ENCODE assay signal across 14 cellular contexts in the genomic region with DNA sequence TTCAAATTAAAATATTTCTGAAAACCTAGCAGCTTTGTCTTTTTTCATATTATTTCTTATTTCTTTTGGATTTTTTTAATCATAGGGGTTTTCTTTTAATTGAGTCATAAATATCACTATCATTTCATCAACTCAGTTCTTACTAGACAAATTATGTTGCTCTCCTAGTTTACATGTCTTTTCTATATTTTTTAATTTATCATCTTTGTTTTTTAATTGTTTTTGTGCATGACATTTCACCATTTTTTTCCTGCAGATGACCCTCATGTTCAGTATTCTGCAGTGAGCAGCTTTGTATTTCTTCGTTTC.
A peak's percentile ranks its signal among the peaks of the same experiment; 100 is the strongest.
DNase-seq lines count a peak whose midpoint lies in the region; ATAC-seq and TF ChIP-seq lines count a peak whose summit lies in the region.
"Had no signal": no experiment of that assay in that cellular context is flagged by ENCODE, and none has a peak within 500 bp of the region (broad histone marks: within the 10 kb centered on the region; RNA-seq: fewer than 3 reads in every experiment).

No MANE protein-coding gene starts in this region.

- no peaks in the 10 kb centered on the region for H3K27me3 ChIP-seq in KMS-11 (ENCODE audit: insufficient read depth, low read depth)
- H3K27me3 ChIP-seq: right lobe of liver, tibial nerve had no signal

- H3K4me3 Mint-ChIP-seq in CD14-positive monocyte: no peak overlapping the region
- peak overlapping the region; percentile 53 for H3K4me3 Mint-ChIP-seq in activated T-helper 17 cell treated with anti-CD3 and anti-CD28 coated beads, Interleukin-2, amount 50 U/mL, for 72 hours
- H3K4me3 Mint-ChIP-seq in natural killer cell treated with Interleukin-12 subunit alpha and Interleukin-12 subunit beta and Interleukin-15 and Interleukin-18, amount 100 ng/mL, for 72 hours: no peak overlapping the region

- H3K36me3 ChIP-seq in KMS-11 (ENCODE audit: insufficient read depth): no peaks in the 10 kb centered on the region; the same call in 1 of the 2 replicates

- no peak overlapping the region for H3K4me3 ChIP-seq in KMS-11 (IDR thresholded peaks at IDR 0.05; ENCODE audit: insufficient read depth, low read depth, low read length)
- H3K4me3 ChIP-seq: right lobe of liver, tibial nerve had no signal

- H3K9ac ChIP-seq in KMS-11: no peak overlapping the region

- H3K27ac Mint-ChIP-seq in CD14-positive monocyte: no peak overlapping the region
- peak overlapping the region; percentile 77 for H3K27ac Mint-ChIP-seq in activated T-helper 17 cell treated with anti-CD3 and anti-CD28 coated beads, Interleukin-2, amount 50 U/mL, for 72 hours
- peak overlapping the region; percentile 68 to 72 for H3K27ac Mint-ChIP-seq in natural killer cell treated with Interleukin-12 subunit alpha and Interleukin-12 subunit beta and Interleukin-15 and Interleukin-18, amount 100 ng/mL, for 72 hours

- H3K36me3 Mint-ChIP-seq in CD14-positive monocyte: peaks cover 64 to 81% of the 10 kb centered on the region in 2 donors
- peaks cover 98% of the 10 kb centered on the region for H3K36me3 Mint-ChIP-seq in activated T-helper 17 cell treated with anti-CD3 and anti-CD28 coated beads, Interleukin-2, amount 50 U/mL, for 72 hours (ENCODE audit: low read depth)
- H3K36me3 Mint-ChIP-seq in natural killer cell treated with Interleukin-12 subunit alpha and Interleukin-12 subunit beta and Interleukin-15 and Interleukin-18, amount 100 ng/mL, for 72 hours: peaks cover 16% of the 10 kb centered on the region

- H4K20me1 ChIP-seq in KMS-11 (ENCODE audit: insufficient read depth): no peaks in the 10 kb centered on the region

- H3K9me3 Mint-ChIP-seq in CD14-positive monocyte: no peaks in the 10 kb centered on the region
- no peaks in the 10 kb centered on the region for H3K9me3 Mint-ChIP-seq in activated T-helper 17 cell treated with anti-CD3 and anti-CD28 coated beads, Interleukin-2, amount 50 U/mL, for 72 hours
- H3K9me3 Mint-ChIP-seq in natural killer cell treated with Interleukin-12 subunit alpha and Interleukin-12 subunit beta and Interleukin-15 and Interleukin-18, amount 100 ng/mL, for 72 hours: no peaks in the 10 kb centered on the region
- H3K9me3 Mint-ChIP-seq: activated CD4-positive, alpha-beta T cell treated with anti-CD3 and anti-CD28 coated beads, Interleukin-2, amount 10 ng/mL, durations not matched to agents 24 days and 14 days; activated naive CD8-positive, alpha-beta T cell treated with anti-CD3 and anti-CD28 coated beads, Interleukin-2, amount 10 ng/mL, durations not matched to agents 7 days and 5 days had no signal

- H3K27me3 Mint-ChIP-seq in CD14-positive monocyte (ENCODE audit: low read depth in 3 of 3): no peaks in the 10 kb centered on the region
- no peaks in the 10 kb centered on the region for H3K27me3 Mint-ChIP-seq in activated T-helper 17 cell treated with anti-CD3 and anti-CD28 coated beads, Interleukin-2, amount 50 U/mL, for 72 hours
- H3K27me3 Mint-ChIP-seq in natural killer cell treated with Interleukin-12 subunit alpha and Interleukin-12 subunit beta and Interleukin-15 and Interleukin-18, amount 100 ng/mL, for 72 hours: no peaks in the 10 kb centered on the region
- H3K27me3 Mint-ChIP-seq: activated CD4-positive, alpha-beta T cell treated with anti-CD3 and anti-CD28 coated beads, Interleukin-2, amount 10 ng/mL, durations not matched to agents 24 days and 14 days; activated CD8-positive, alpha-beta memory T cell treated with anti-CD3 and anti-CD28 coated beads, Interleukin-2, amount 10 ng/mL, durations not matched to agents 7 days and 5 days; activated naive CD8-positive, alpha-beta T cell treated with anti-CD3 and anti-CD28 coated beads, Interleukin-2, amount 10 ng/mL, durations not matched to agents 7 days and 5 days had no signal

- intact Hi-C loops in CD14-positive monocyte (cut with micrococcal nuclease) (loop anchor here in 1 of 2 donors (10.0 kb wide), 1 partner anchor 338 kb away; no protein-coding TSS in a partner anchor), Right ventricle myocardium inferior (cut with DNase I) (loop anchor here (5.0 to 10.0 kb wide), 2 partner anchors 158 to 336 kb away; a partner anchor contains a TSS)

- no peaks in the 10 kb centered on the region for H3K79me2 ChIP-seq in KMS-11 (ENCODE audit: insufficient read depth, low read depth)

- TF ChIP-seq CTCF in CD14-positive monocyte (IDR thresholded peaks at IDR 0.05) (peak; percentile 20), KMS-11 (conservative IDR thresholded peaks at IDR 0.05; ENCODE audit: low read depth, low read length) (peak; percentile 51; the same call in 1 of the 2 replicates)

- no peak overlapping the region for H2AFZ ChIP-seq in KMS-11 (ENCODE audit: low read depth)

- peaks cover 4% of the 10 kb centered on the region for H3K4me1 Mint-ChIP-seq in CD14-positive monocyte
- H3K4me1 Mint-ChIP-seq in activated T-helper 17 cell treated with anti-CD3 and anti-CD28 coated beads, Interleukin-2, amount 50 U/mL, for 72 hours: peaks cover 9% of the 10 kb centered on the region
- H3K4me1 Mint-ChIP-seq in natural killer cell treated with Interleukin-12 subunit alpha and Interleukin-12 subunit beta and Interleukin-15 and Interleukin-18, amount 100 ng/mL, for 72 hours (ENCODE audit: low read depth in 2 of 2): peaks cover 10 to 16% of the 10 kb centered on the region in 2 donors

- peak overlapping the region; percentile 9 for H3K4me2 ChIP-seq in KMS-11

- no peak overlapping the region for H3K27ac ChIP-seq in KMS-11
- H3K27ac ChIP-seq: right lobe of liver, tibial nerve, WERI-Rb-1 had no signal

- DNase-seq in CD14-positive monocyte (ENCODE audit: low spot score) (no peak), Right ventricle myocardium inferior (ENCODE audit: missing footprints) (no peak), middle frontal gyrus (ENCODE audit: extremely low spot score, low spot score) (no peak)
- no peak for DNase-seq in natural killer cell treated with Interleukin-12 subunit alpha and Interleukin-12 subunit beta and Interleukin-15 and Interleukin-18, amount 100 ng/mL, for 72 hours (ENCODE audit: low spot score)
- DNase-seq in activated CD8-positive, alpha-beta memory T cell treated with anti-CD3 and anti-CD28 coated beads, Interleukin-2, amount 50 U/mL, for 4 hours: no peak
- DNase-seq: activated CD4-positive, alpha-beta T cell treated with anti-CD3 and anti-CD28 coated beads, Interleukin-2, amount 10 ng/mL, durations not matched to agents 24 days and 14 days; activated CD8-positive, alpha-beta memory T cell treated with anti-CD3 and anti-CD28 coated beads, Interleukin-2, amount 10 ng/mL, durations not matched to agents 7 days and 5 days; activated naive CD8-positive, alpha-beta T cell treated with anti-CD3 and anti-CD28 coated beads, Interleukin-2, amount 10 ng/mL, durations not matched to agents 7 days and 5 days; NCI-H2227 treated with DMSO at 0.1 percent for 48 hours; right lobe of liver; WERI-Rb-1 had no signal

- ATAC-seq in activated T-helper 17 cell treated with anti-CD3 and anti-CD28 coated beads, Interleukin-2, amount 50 U/mL, for 72 hours (replicated peaks): no peak
- no peak for ATAC-seq in natural killer cell treated with Interleukin-12 subunit alpha and Interleukin-12 subunit beta and Interleukin-15 and Interleukin-18, amount 100 ng/mL, for 72 hours
- ATAC-seq in Right ventricle myocardium inferior: no peak

- peaks cover 22% of the 10 kb centered on the region for H3K4me1 ChIP-seq in KMS-11 (ENCODE audit: low read depth, poor library complexity, severe bottlenecking)
- H3K4me1 ChIP-seq: right lobe of liver had no signal

Comparison
In these comparisons a context has a peak if more than half of its experiments do, and no peak if none do; other contexts are left out.
1. H3K27ac Mint-ChIP-seq: peak in activated T-helper 17 cell treated with anti-CD3 and anti-CD28 coated beads, Interleukin-2, amount 50 U/mL, for 72 hours (single experiment) and natural killer cell treated with Interleukin-12 subunit alpha and Interleukin-12 subunit beta and Interleukin-15 and Interleukin-18, amount 100 ng/mL, for 72 hours (2 of 2); none in CD14-positive monocyte (0 of 7).